12 cellular contexts compared by ENCODE assay signal in genomic region chr12:112905451-112906089, GRCh38. TPM values are rescaled to one million over a fixed set of nuclear protein-coding genes. Genes with fewer than 3 reads are reported as not detected.
DNase-seq lines count a peak whose midpoint lies in the region; ATAC-seq, FAIRE-seq and TF ChIP-seq lines count a peak whose summit lies in the region.
"Had no signal": no experiment of that assay in that cellular context is flagged by ENCODE, and none has a peak within 500 bp of the region (broad histone marks: within the 10 kb centered on the region; RNA-seq: fewer than 3 reads in every experiment).

No MANE protein-coding gene starts in this region.

- no peak overlapping the region for H3K4me3 Mint-ChIP-seq in osteocyte (ENCODE audit: unreplicated experiment)

- H3K9me3 Mint-ChIP-seq in osteocyte (ENCODE audit: unreplicated experiment): peaks cover 4% of the 10 kb centered on the region

- no peak overlapping the region for H3K4me2 ChIP-seq in DND-41 (ENCODE audit: insufficient read depth, low read length)

- H3K27ac ChIP-seq in DND-41 (ENCODE audit: low read length) (no peak overlapping the region), WERI-Rb-1 (no peak overlapping the region)

- DNase-seq in DND-41 (no peak), NCI-H2029 (lab: John Stamatoyannopoulos, UW) (peak; percentile 31), adipocyte (ENCODE audit: low read depth) (no peak), osteocyte (ENCODE audit: extremely low spot score, unreplicated experiment) (peak; percentile 65), HTR-8/SVneo (ENCODE audit: insufficient read length, low spot score) (no peak), WERI-Rb-1 (no peak)
- DNase-seq: GOT3, MM.1S, pancreas had no signal

- peaks cover 21% of the 10 kb centered on the region for H3K4me1 Mint-ChIP-seq in osteocyte (ENCODE audit: unreplicated experiment)

- H3K79me2 ChIP-seq in DND-41 (ENCODE audit: insufficient read depth, low read length): no peaks in the 10 kb centered on the region

- H4K20me1 ChIP-seq in DND-41 (ENCODE audit: insufficient read depth, low read length): no peaks in the 10 kb centered on the region

- TF ChIP-seq CTCF in DND-41 (IDR thresholded peaks at IDR 0.05; ENCODE audit: borderline replicate concordance, extremely low read depth, low read length, poor library complexity, severe bottlenecking) (no peak), osteocyte (IDR thresholded peaks at IDR 0.05) (no peak), WERI-Rb-1 (IDR thresholded peaks at IDR 0.05; ENCODE audit: low read depth, low read length) (no peak)

- no peaks in the 10 kb centered on the region for H3K27me3 ChIP-seq in DND-41 (ENCODE audit: insufficient read depth, low read length, poor library complexity)
- no peaks in the 10 kb centered on the region for H3K27me3 ChIP-seq in adipocyte (replicated peaks; ENCODE audit: control insufficient read depth, insufficient read depth, low read length)
- peaks cover 75% of the 10 kb centered on the region for H3K27me3 ChIP-seq in WERI-Rb-1 (ENCODE audit: insufficient read depth, low read depth, severe bottlenecking)
- H3K27me3 ChIP-seq: pancreas had no signal

- FAIRE-seq in HTR-8/SVneo (lab: Jason Lieb, UNC): no peak
- FAIRE-seq: endometrium had no signal

- no peak overlapping the region for H3K27ac Mint-ChIP-seq in osteocyte (ENCODE audit: unreplicated experiment)

- peak overlapping the region; percentile 41 for H2AFZ ChIP-seq in DND-41 (ENCODE audit: low read depth, low read length)

- peaks cover 2% of the 10 kb centered on the region for H3K27me3 Mint-ChIP-seq in osteocyte (ENCODE audit: unreplicated experiment)

- H3K9me3 ChIP-seq in DND-41 (ENCODE audit: insufficient read depth, low read length, severe bottlenecking) (no peaks in the 10 kb centered on the region), adipocyte (ENCODE audit: control insufficient read depth, low read length) (no peaks in the 10 kb centered on the region), WERI-Rb-1 (ENCODE audit: severe bottlenecking) (no peaks in the 10 kb centered on the region)
- H3K9me3 ChIP-seq: pancreas had no signal

- H3K4me1 ChIP-seq in DND-41 (ENCODE audit: insufficient read depth, low read length) (peaks cover 60% of the 10 kb centered on the region), adipocyte (ENCODE audit: control insufficient read depth, insufficient read depth, low read length) (peaks cover 56% of the 10 kb centered on the region)

- no peak overlapping the region for H3K4me3 ChIP-seq in DND-41 (ENCODE audit: low read depth in 1 of 2, low read length in 2 of 2)
- no peak overlapping the region for H3K4me3 ChIP-seq in adipocyte (ENCODE audit: low read length)
- no peak overlapping the region for H3K4me3 ChIP-seq in WERI-Rb-1 (ENCODE audit: low read depth, low read length)
- H3K4me3 ChIP-seq: pancreas had no signal

- H3K36me3 Mint-ChIP-seq in osteocyte (ENCODE audit: unreplicated experiment): no peaks in the 10 kb centered on the region

- no peak overlapping the region for H3K9ac ChIP-seq in DND-41 (ENCODE audit: low read depth, low read length)
- peak overlapping the region; percentile 81 for H3K9ac ChIP-seq in adipocyte (ENCODE audit: low read length)

- ATAC-seq in DND-41 (ENCODE audit: insufficient read depth, low read depth) (no peak), GM21360 (IDR thresholded peaks at IDR 0.05; ENCODE audit: unreplicated experiment) (no peak)
- ATAC-seq: activated CD4-positive, CD25-positive, alpha-beta regulatory T cell treated with anti-CD3 and anti-CD28 coated beads, Interleukin-2, amount 50 U/mL, for 24 hours had no signal

- H3K36me3 ChIP-seq in DND-41 (ENCODE audit: insufficient read depth, low read length) (no peaks in the 10 kb centered on the region), adipocyte (ENCODE audit: control insufficient read depth, insufficient read depth, low read length, severe bottlenecking) (peaks cover 2% of the 10 kb centered on the region), WERI-Rb-1 (no peaks in the 10 kb centered on the region)
- H3K36me3 ChIP-seq: pancreas had no signal

RNA-seq across cellular contexts. Expression of gene OAS1, which starts 1.2 kb away (rescaled TPM):
- 0.48 TPM in 1 of 2 replicates, not detected in the other for total RNA-seq in osteocyte

RNA-seq across cellular contexts. Expression of gene OAS3, which starts 32.7 kb away (rescaled TPM):
- total RNA-seq in osteocyte: 0.13 TPM in 1 of 2 replicates, not detected in the other

Comparison
In these comparisons a context has a peak if more than half of its experiments do, and no peak if none do; other contexts are left out.
1. DNase-seq: peak in NCI-H2029 (single experiment) and osteocyte (single experiment); none in DND-41 (single experiment), adipocyte (single experiment), HTR-8/SVneo (single experiment) and WERI-Rb-1 (single experiment).